9 cellular contexts compared by ENCODE assay signal in genomic region chr12:55707841-55708694, GRCh38. TPM values are rescaled to one million over a fixed set of nuclear protein-coding genes. Genes with fewer than 3 reads are reported as not detected.
DNase-seq lines count a peak whose midpoint lies in the region; ATAC-seq and TF ChIP-seq lines count a peak whose summit lies in the region.
"Had no signal": no experiment of that assay in that cellular context is flagged by ENCODE, and none has a peak within 500 bp of the region (broad histone marks: within the 10 kb centered on the region; RNA-seq: fewer than 3 reads in every experiment).

TSS of gene ITGA7 (minus strand) at chr12:55707904. CDS start at chr12:55707682, 222 bp downstream.

- ATAC-seq in left ventricle myocardium superior: peak; percentile 63

- H3K4me3 ChIP-seq in SK-N-MC (peak within 1 kb of the TSS; percentile 81), adipocyte (ENCODE audit: low read length) (peak within 1 kb of the TSS; percentile 85), prostate gland (peak within 1 kb of the TSS; percentile 39 to 43)
- H3K4me3 ChIP-seq: SJSA1 had no signal

- no peak for TF ChIP-seq POLR2A in prostate gland (IDR thresholded peaks at IDR 0.05)

- H3K9ac ChIP-seq in SK-N-MC (ENCODE audit: insufficient read length) (peak within 1 kb of the TSS; percentile 26), adipocyte (ENCODE audit: low read length) (peak within 1 kb of the TSS; percentile 94)

- H3K27me3 ChIP-seq in adipocyte (replicated peaks; ENCODE audit: control insufficient read depth, insufficient read depth, low read length) (no peaks in the 10 kb centered on the region), prostate gland (replicated peaks; ENCODE audit: insufficient read depth) (no peaks in the 10 kb centered on the region)

- H3K36me3 ChIP-seq in SK-N-MC (ENCODE audit: insufficient read depth, low read length) (no peaks in the 10 kb centered on the region), adipocyte (ENCODE audit: control insufficient read depth, insufficient read depth, low read length, severe bottlenecking) (peaks cover 6% of the 10 kb centered on the region), prostate gland (no peaks in the 10 kb centered on the region)
- H3K36me3 ChIP-seq: SJSA1 had no signal

- no peaks in the 10 kb centered on the region for H3K9me3 ChIP-seq in SK-N-MC (ENCODE audit: low read depth, low read length)
- no peaks in the 10 kb centered on the region for H3K9me3 ChIP-seq in adipocyte (ENCODE audit: control insufficient read depth, low read length)
- H3K9me3 ChIP-seq in prostate gland: no peaks in the 10 kb centered on the region
- H3K9me3 ChIP-seq: SJSA1 had no signal

- under 1% methylated on average over 21 of the region's 39 CpGs for WGBS in prostate gland

- peaks cover 79% of the 10 kb centered on the region for H3K4me1 ChIP-seq in adipocyte (ENCODE audit: control insufficient read depth, insufficient read depth, low read length)
- H3K4me1 ChIP-seq in prostate gland (replicated peaks): no peaks in the 10 kb centered on the region
- H3K4me1 ChIP-seq: SJSA1 had no signal

- H3K27ac ChIP-seq in SK-N-MC (no peak within 1 kb of the TSS), prostate gland (peak within 1 kb of the TSS; percentile 62 to 65)
- H3K27ac ChIP-seq: SJSA1 had no signal

- no peak for TF ChIP-seq CTCF in prostate gland (IDR thresholded peaks at IDR 0.05)

- DNase-seq in GM03348 (ENCODE audit: low spot score): peak; percentile 85
- peak; percentile 35 for DNase-seq in HK-2 (ENCODE audit: unreplicated experiment)
- DNase-seq in SK-N-MC (ENCODE audit: low read depth, low spot score): no peak
- peak; percentile 72 for DNase-seq in adipocyte (ENCODE audit: low read depth)
- DNase-seq in left ventricle myocardium superior: peak; percentile 91
- DNase-seq in prostate gland (ENCODE audit: low spot score): peak; percentile 39
- DNase-seq in SIG-M5 (lab: John Stamatoyannopoulos, UW): no peak
- DNase-seq in inferior parietal cortex (ENCODE audit: extremely low spot score): no peak

- intact Hi-C loops in left ventricle myocardium superior (cut with micrococcal nuclease) (no loop called here), prostate gland (cut with DNase I) (no loop called here)

RNA-seq across cellular contexts. Expression of gene ITGA7, which starts in this region (rescaled TPM):
- total RNA-seq in left ventricle myocardium superior (488 TPM), prostate gland (10 to 100 TPM; 17.4 to 37.0 TPM)

Comparison
In these comparisons a context has a peak if more than half of its experiments do, and no peak if none do; other contexts are left out.
1. RNA of gene ITGA7 (total RNA-seq): 488 TPM in left ventricle myocardium superior (single experiment); 17.4 to 37.0 TPM in prostate gland; every median in the first group is over 10 times any median in the second.
2. DNase-seq: peak in GM03348 (single experiment), HK-2 (single experiment), adipocyte (single experiment), left ventricle myocardium superior (single experiment) and prostate gland (single experiment); none in SK-N-MC (single experiment), SIG-M5 (single experiment) and inferior parietal cortex (single experiment).
3. Peak in every context shown above with its lines, with median percentiles within 50 percentile points of each other: H3K4me3 ChIP-seq.